In genomic region chr14:85558505-85558904, GRCh38 we compare ENCODE assay signal across 26 cellular contexts.
"Had no signal": no experiment of that assay in that cellular context is flagged by ENCODE, and none has a peak within 500 bp of the region (broad histone marks: within the 10 kb centered on the region; RNA-seq: fewer than 3 reads in every experiment).

No MANE protein-coding gene starts in this region.

- H3K27ac ChIP-seq: neural progenitor cell, ovary, parathyroid adenoma, psoas muscle, right lobe of liver, sigmoid colon, stomach, thoracic aorta, thyroid gland, tibial nerve, upper lobe of left lung, vagina had no signal

- H3K9ac ChIP-seq: neural progenitor cell, parathyroid adenoma had no signal

- H3K4me2 ChIP-seq: neural progenitor cell had no signal

- H3K9me3 ChIP-seq: ovary, psoas muscle, right lobe of liver, sigmoid colon, stomach, thoracic aorta, thyroid gland, tibial nerve, upper lobe of left lung, vagina had no signal

- H3K79me2 ChIP-seq: parathyroid adenoma had no signal

- H2AFZ ChIP-seq: neural progenitor cell, parathyroid adenoma had no signal

- ATAC-seq: natural killer cell treated with Interleukin-12 subunit alpha and Interleukin-12 subunit beta and Interleukin-15 and Interleukin-18, amount 100 ng/mL, for 72 hours; psoas muscle; right cardiac atrium; right lobe of liver; stimulated activated effector memory CD8-positive, alpha-beta T cell treated with anti-CD3 and anti-CD28 coated beads, Interleukin-12 subunit alpha, Interleukin-12 subunit beta, amount 100 ng/mL, for 72 hours; stimulated activated naive B cell treated with anti-CD40 and anti-IgM and Interleukin-4, amounts not matched to agents 10 μg/mL and 1 μg/mL and 100 μg/mL, for 72 hours had no signal

- DNase-seq: nephron progenitor cell; occipital lobe; ovary; posterior cingulate gyrus; psoas muscle; right cardiac atrium; right lobe of liver; sigmoid colon; small intestine; stimulated activated CD4-positive, alpha-beta T cell treated with anti-CD3 and anti-CD28 coated beads, Interleukin-15, amount 100 ng/mL, for 24 hours; stimulated activated CD4-positive, alpha-beta T cell treated with anti-CD3 and anti-CD28 coated beads, Interleukin-2, amount 100 ng/mL, for 24 hours; stimulated activated CD4-positive, alpha-beta T cell treated with anti-CD3 and anti-CD28 coated beads, Interleukin-2, amount 100 ng/mL, for 48 hours; stimulated activated CD4-positive, alpha-beta T cell treated with anti-CD3 and anti-CD28 coated beads, Interleukin-4, amount 100 ng/mL, for 24 hours; stimulated activated naive B cell treated with anti-CD40 and anti-IgM and Interleukin-4, amounts not matched to agents 10 μg/mL and 1 μg/mL and 100 μg/mL, for 72 hours; stimulated activated naive CD4-positive, alpha-beta T cell treated with Interleukin-2 at 50 U/mL for 16 hours; stomach; thyroid gland; trophoblast cell; upper lobe of left lung had no signal

- H3K4me3 ChIP-seq: neural progenitor cell, ovary, psoas muscle, right lobe of liver, sigmoid colon, stomach, thoracic aorta, thyroid gland, tibial nerve, upper lobe of left lung, vagina had no signal

- H3K27me3 ChIP-seq: neural progenitor cell, ovary, right lobe of liver, sigmoid colon, stomach, thyroid gland, tibial nerve, upper lobe of left lung, vagina had no signal

- H3K36me3 ChIP-seq: neural progenitor cell, ovary, right lobe of liver, sigmoid colon, stomach, thoracic aorta, thyroid gland, upper lobe of left lung, vagina had no signal
